12 cellular contexts compared by ENCODE assay signal in genomic region chr1:34708106-34708505, GRCh38. TPM values are rescaled to one million over a fixed set of nuclear protein-coding genes. Genes with fewer than 3 reads are reported as not detected.
"Had no signal": no experiment of that assay in that cellular context is flagged by ENCODE, and none has a peak within 500 bp of the region (broad histone marks: within the 10 kb centered on the region; RNA-seq: fewer than 3 reads in every experiment).

No MANE protein-coding gene starts in this region.

- H3K4me2 ChIP-seq: GM23338 had no signal

- H3K9ac ChIP-seq: GM23248 had no signal

- H3K4me1 ChIP-seq: HAP-1 had no signal

- H3K36me3 ChIP-seq: HAP-1 had no signal

- H3K4me3 ChIP-seq: GM23248, GM23338, HAP-1 had no signal

- H3K27ac ChIP-seq: GM23248 had no signal

- H2AFZ ChIP-seq: GM23248, GM23338 had no signal

- H3K9me3 ChIP-seq: HAP-1 had no signal

- FAIRE-seq: H1, H54 had no signal

- DNase-seq: GM23248, GOT3, H7, H9, HCEC 1CT, HFFc6 had no signal

- ATAC-seq: GM23338, HCT116 had no signal

RNA-seq across cellular contexts. Expression of gene GJB5, which starts 46.7 kb away (rescaled TPM):
- total RNA-seq: GM23248, H4 had no signal
- polyA plus RNA-seq: GM23338 had no signal

RNA-seq across cellular contexts. Expression of gene GJB4, which starts 51.4 kb away (rescaled TPM):
- total RNA-seq: GM23248, H4, H7, H9, HFFc6 had no signal
- polyA plus RNA-seq: GM23248, GM23338 had no signal
